In the genomic region with DNA sequence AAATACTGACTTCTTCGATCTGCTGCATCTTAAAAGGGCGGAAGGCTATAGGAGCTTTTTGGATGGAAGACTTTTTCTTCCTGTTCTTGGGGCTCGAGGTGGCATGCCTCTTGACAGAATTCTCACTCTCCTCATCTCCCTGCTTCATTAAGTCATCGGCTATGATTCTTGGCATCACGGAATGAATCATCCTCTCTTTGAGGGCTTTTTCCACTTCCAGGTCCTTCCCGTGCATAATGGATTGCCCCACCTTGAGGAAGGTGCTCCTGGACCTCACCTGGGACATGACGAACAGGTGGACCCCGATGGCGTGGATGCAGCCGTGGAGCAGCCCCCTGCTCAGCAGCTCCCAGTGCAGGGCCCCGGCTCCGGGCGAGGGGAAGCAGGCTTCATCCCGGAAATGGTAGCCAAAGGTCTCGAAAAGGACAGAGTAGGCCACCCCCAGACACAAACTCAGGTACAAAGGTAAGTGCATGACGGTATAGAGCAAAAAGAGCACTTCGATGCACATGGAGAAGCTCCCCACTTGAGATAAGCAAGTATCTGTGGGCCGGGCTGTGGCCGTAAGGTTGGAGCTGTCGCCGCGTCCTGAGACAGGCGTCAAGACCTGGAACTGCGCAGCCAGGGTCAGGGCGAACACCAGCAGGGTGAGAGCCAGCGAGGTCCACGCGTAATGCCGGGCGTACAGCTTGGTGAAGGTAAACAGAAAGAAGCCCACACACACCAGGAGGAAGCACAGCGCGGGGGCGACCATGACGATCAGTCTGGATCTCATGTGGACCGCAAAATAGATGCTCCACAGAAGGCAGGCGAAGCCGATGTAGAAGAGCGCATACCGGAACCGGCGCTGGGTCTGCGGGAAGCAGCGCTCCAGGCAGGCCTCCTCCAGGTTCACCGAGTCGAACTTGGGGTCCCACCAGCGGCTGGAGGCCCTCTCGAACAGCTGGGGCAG, we compare ENCODE assay signal across 10 cellular contexts. TPM values are rescaled to one million over a fixed set of nuclear protein-coding genes. Genes with fewer than 3 reads are reported as not detected.
DNase-seq lines count a peak whose midpoint lies in the region; ATAC-seq and TF ChIP-seq lines count a peak whose summit lies in the region.
"Had no signal": no experiment of that assay in that cellular context is flagged by ENCODE, and none has a peak within 500 bp of the region (broad histone marks: within the 10 kb centered on the region; RNA-seq: fewer than 3 reads in every experiment).

No MANE protein-coding gene starts in this region.

- DNase-seq in activated T-cell treated with anti-CD3 and anti-CD28 coated beads, Interleukin-2, amount 50 U/mL, for 24 hours, result peak; percentile 32
- no peak for DNase-seq in activated T-cell treated with anti-CD3 and anti-CD28 coated beads, Interleukin-2, amount 50 U/mL, for 1 hour
- DNase-seq in body of pancreas, result no peak
- peak; percentile 50 for DNase-seq in lower lobe of right lung
- DNase-seq in tibial nerve (ENCODE audit: low spot score in 2 of 2), result no peak
- no peak for DNase-seq in cortex of kidney (lab: John Stamatoyannopoulos, UW)
- no peak for DNase-seq in COLO668 (lab: John Stamatoyannopoulos, UW; ENCODE audit: unreplicated experiment)
- DNase-seq in SKM-1 (lab: John Stamatoyannopoulos, UW; ENCODE audit: unreplicated experiment), result no peak
- DNase-seq: DMS 273 treated with DMSO at 0.1 percent for 48 hours, SHP77 treated with DMSO at 0.1 percent for 48 hours had no signal

- H3K4me3 ChIP-seq in body of pancreas (peak overlapping the region; percentile 74 to 79), lower lobe of right lung (peak overlapping the region; percentile 79), tibial nerve (peak overlapping the region; percentile 51 to 89 (median 82))

- H3K4me1 ChIP-seq in body of pancreas (peaks cover 58% of the 10 kb centered on the region), lower lobe of right lung (peaks cover 63% of the 10 kb centered on the region), tibial nerve (peaks cover 0 to 66% (median 40%) of the 10 kb centered on the region in 4 donors)

- H3K4me1 Mint-ChIP-seq in activated T-cell treated with anti-CD3 and anti-CD28 coated beads, Interleukin-2, amount 50 U/mL, for 24 hours (ENCODE audit: low read depth), result peaks cover 56% of the 10 kb centered on the region

- no peak overlapping the region for H3K27ac Mint-ChIP-seq in activated T-cell treated with anti-CD3 and anti-CD28 coated beads, Interleukin-2, amount 50 U/mL, for 24 hours

- H3K36me3 ChIP-seq in body of pancreas (replicated peaks in 1 of 2; ENCODE audit: insufficient read depth in 1 of 2, low read depth in 2 of 2), result no peaks in the 10 kb centered on the region
- H3K36me3 ChIP-seq in lower lobe of right lung, result no peaks in the 10 kb centered on the region
- peaks cover 0 to 10% (median 0%) of the 10 kb centered on the region in 3 donors for H3K36me3 ChIP-seq in tibial nerve

- H3K36me3 Mint-ChIP-seq in activated T-cell treated with anti-CD3 and anti-CD28 coated beads, Interleukin-2, amount 50 U/mL, for 24 hours (ENCODE audit: low read depth), result peaks cover 9% of the 10 kb centered on the region

- TF ChIP-seq EP300 in tibial nerve (IDR thresholded peaks at IDR 0.05), result no peak

- intact Hi-C loops in body of pancreas (cut with DNase I), result loop anchor here (10.0 kb wide), 1 partner anchor 130 kb away; no protein-coding TSS in a partner anchor
- intact Hi-C loops in lower lobe of right lung (cut with DNase I), result no loop called here

- no peaks in the 10 kb centered on the region for H3K27me3 ChIP-seq in body of pancreas
- H3K27me3 ChIP-seq in lower lobe of right lung (ENCODE audit: low read depth), result no peaks in the 10 kb centered on the region
- no peaks in the 10 kb centered on the region for H3K27me3 ChIP-seq in tibial nerve

- 89 to 95% methylated on average over 34 to 47 of the region's 47 CpGs for WGBS in body of pancreas, 2 donors
- 81 to 89% methylated on average over 42 to 47 of the region's 47 CpGs for WGBS in tibial nerve, 2 donors

- no peak for TF ChIP-seq CTCF in body of pancreas (IDR thresholded peaks at IDR 0.05)
- no peak for TF ChIP-seq CTCF in lower lobe of right lung (IDR thresholded peaks at IDR 0.05)
- TF ChIP-seq CTCF in tibial nerve (IDR thresholded peaks at IDR 0.05), result no peak

- H3K27me3 Mint-ChIP-seq in activated T-cell treated with anti-CD3 and anti-CD28 coated beads, Interleukin-2, amount 50 U/mL, for 24 hours, result peaks cover 6% of the 10 kb centered on the region

- ATAC-seq in body of pancreas (no peak), lower lobe of right lung (no peak)

- H3K9me3 Mint-ChIP-seq in activated T-cell treated with anti-CD3 and anti-CD28 coated beads, Interleukin-2, amount 50 U/mL, for 24 hours, result no peaks in the 10 kb centered on the region

- TF ChIP-seq POLR2A in body of pancreas (IDR thresholded peaks at IDR 0.05) (no peak), tibial nerve (IDR thresholded peaks at IDR 0.05) (no peak)

- peak overlapping the region; percentile 74 for H3K4me3 Mint-ChIP-seq in activated T-cell treated with anti-CD3 and anti-CD28 coated beads, Interleukin-2, amount 50 U/mL, for 24 hours

- H3K9me3 ChIP-seq in body of pancreas (no peaks in the 10 kb centered on the region), lower lobe of right lung (no peaks in the 10 kb centered on the region), tibial nerve (no peaks in the 10 kb centered on the region)

- H3K27ac ChIP-seq in body of pancreas (peak overlapping the region in 3 of 4 donors; percentile 70 to 78 (median 75)), lower lobe of right lung (no peak overlapping the region), tibial nerve (peak overlapping the region in 3 of 4 donors; percentile 51 to 87 (median 70))

RNA-seq across cellular contexts. Expression of gene ADCY9, which starts 1.7 kb away (rescaled TPM):
- total RNA-seq in body of pancreas (10 to 100 TPM; 22.4 to 29.1 TPM), lower lobe of right lung (43.2 TPM), tibial nerve (10 to 100 TPM; 19.0 to 32.7 (median 29.6) TPM)

Comparison
In these comparisons a context has a peak if more than half of its experiments do, and no peak if none do; other contexts are left out.
1. DNase-seq: peak in activated T-cell treated with anti-CD3 and anti-CD28 coated beads, Interleukin-2, amount 50 U/mL, for 24 hours (single experiment) and lower lobe of right lung (single experiment); none in activated T-cell treated with anti-CD3 and anti-CD28 coated beads, Interleukin-2, amount 50 U/mL, for 1 hour (single experiment), body of pancreas (0 of 4), tibial nerve (0 of 2), cortex of kidney (single experiment), COLO668 (single experiment) and SKM-1 (single experiment).
2. Peak in every context shown above with its lines, with median percentiles within 50 percentile points of each other: H3K4me3 ChIP-seq.